Comparison of ENCODE assay signal across 9 cellular contexts in genomic region chr4:119037709-119038463, GRCh38.
DNase-seq lines count a peak whose midpoint lies in the region; ATAC-seq and TF ChIP-seq lines count a peak whose summit lies in the region.
"Had no signal": no experiment of that assay in that cellular context is flagged by ENCODE, and none has a peak within 500 bp of the region (broad histone marks: within the 10 kb centered on the region; RNA-seq: fewer than 3 reads in every experiment).

No MANE protein-coding gene starts in this region.

- no peak overlapping the region for H3K4me3 ChIP-seq in GM12865 (ENCODE audit: low read depth, low read length)

- no peak for TF ChIP-seq CTCF in GM12865 (IDR thresholded peaks at IDR 0.05; ENCODE audit: insufficient read depth, low read depth, low read length, missing control alignments)
- no peak for TF ChIP-seq CTCF in omental fat pad (IDR thresholded peaks at IDR 0.05)

- DNase-seq in GM12865 (ENCODE audit: low read depth) = peak; percentile 57
- peak; percentile 80 for DNase-seq in myocyte (ENCODE audit: low read depth)
- no peak for DNase-seq in DMS114 treated with DMSO at 0.1 percent for 48 hours (lab: John Stamatoyannopoulos, UW; ENCODE audit: unreplicated experiment)
- no peak for DNase-seq in stimulated activated CD4-positive, alpha-beta T cell treated with anti-CD3 and anti-CD28 coated beads, Interleukin-4, amount 100 ng/mL, for 4 hours
- DNase-seq in GF-D8 (lab: John Stamatoyannopoulos, UW) = no peak
- no peak for DNase-seq in omental fat pad (ENCODE audit: low spot score)
- DNase-seq: NCI-H2107 had no signal

- ATAC-seq in GM21367 (IDR thresholded peaks at IDR 0.05; ENCODE audit: unreplicated experiment) (peak; percentile 47), HG03442 (IDR thresholded peaks at IDR 0.05; ENCODE audit: unreplicated experiment) (peak; percentile 56), omental fat pad (ENCODE audit: low FRiP score) (no peak)

Comparison
In these comparisons a context has a peak if more than half of its experiments do, and no peak if none do; other contexts are left out.
1. DNase-seq: peak in GM12865 (single experiment) and myocyte (single experiment); none in DMS114 treated with DMSO at 0.1 percent for 48 hours (single experiment), stimulated activated CD4-positive, alpha-beta T cell treated with anti-CD3 and anti-CD28 coated beads, Interleukin-4, amount 100 ng/mL, for 4 hours (0 of 2), GF-D8 (single experiment) and omental fat pad (single experiment).